23 cellular contexts compared by ENCODE assay signal in genomic region chr9:135123735-135124134, GRCh38. TPM values are rescaled to one million over a fixed set of nuclear protein-coding genes. Genes with fewer than 3 reads are reported as not detected.
DNase-seq lines count a peak whose midpoint lies in the region; ATAC-seq, FAIRE-seq and TF ChIP-seq lines count a peak whose summit lies in the region.
"Had no signal": no experiment of that assay in that cellular context is flagged by ENCODE, and none has a peak within 500 bp of the region (broad histone marks: within the 10 kb centered on the region; RNA-seq: fewer than 3 reads in every experiment).

No MANE protein-coding gene starts in this region.

- no peak for TF ChIP-seq POLR2A in breast epithelium (IDR thresholded peaks at IDR 0.05)
- peak in 1 of 2 donors; percentile 9 for TF ChIP-seq POLR2A in gastrocnemius medialis (IDR thresholded peaks at IDR 0.05)

- intact Hi-C loops in MCF 10A (cut with micrococcal nuclease), result no loop called here
- intact Hi-C loops in breast epithelium (cut with DNase I; ENCODE audit: low total_unique reads), result loop anchor here (10.0 kb wide), 1 partner anchor 1829 kb away; no protein-coding TSS in a partner anchor
- intact Hi-C loops in gastrocnemius medialis (cut with DNase I; ENCODE audit: low total_unique reads), result no loop called here

- no peaks in the 10 kb centered on the region for H3K36me3 ChIP-seq in breast epithelium
- H3K36me3 ChIP-seq in gastrocnemius medialis, result no peaks in the 10 kb centered on the region

- no peaks in the 10 kb centered on the region for H3K4me1 Mint-ChIP-seq in MCF 10A (ENCODE audit: insufficient read depth, unreplicated experiment)
- H3K4me1 Mint-ChIP-seq: B cell, IgD-negative memory B cell had no signal

- no peak overlapping the region for H3K4me3 Mint-ChIP-seq in MCF 10A (ENCODE audit: unreplicated experiment)
- H3K4me3 Mint-ChIP-seq: B cell; CD4-positive, alpha-beta T cell had no signal

- peaks cover 9% of the 10 kb centered on the region for H3K27me3 Mint-ChIP-seq in MCF 10A (ENCODE audit: insufficient read depth, unreplicated experiment)
- H3K27me3 Mint-ChIP-seq: B cell had no signal

- no peak for FAIRE-seq in RCC 7860 (lab: Jason Lieb, UNC)
- FAIRE-seq: GM12892, GM19239 had no signal

- ATAC-seq in gastrocnemius medialis, result peak; percentile 15 to 62

- H3K27ac ChIP-seq in breast epithelium (no peak overlapping the region), gastrocnemius medialis (peak overlapping the region; percentile 41 to 79 (median 61))

- POLR2A ChIA-PET in MCF 10A (lab: Yijun Ruan, JAX), result no interaction called here

- no peaks in the 10 kb centered on the region for H3K4me1 ChIP-seq in breast epithelium
- H3K4me1 ChIP-seq in gastrocnemius medialis, result peaks cover 21 to 22% of the 10 kb centered on the region in 2 donors

- no peaks in the 10 kb centered on the region for H3K36me3 Mint-ChIP-seq in MCF 10A (ENCODE audit: insufficient read depth, unreplicated experiment)
- H3K36me3 Mint-ChIP-seq: IgD-negative memory B cell had no signal

- H3K27ac Mint-ChIP-seq in MCF 10A (ENCODE audit: low read depth, unreplicated experiment), result no peak overlapping the region
- H3K27ac Mint-ChIP-seq: B cell; CD4-positive, alpha-beta T cell; IgD-negative memory B cell had no signal

- no peak overlapping the region for H3K4me3 ChIP-seq in breast epithelium
- no peak overlapping the region for H3K4me3 ChIP-seq in gastrocnemius medialis

- peaks cover 3% of the 10 kb centered on the region for H3K9me3 Mint-ChIP-seq in MCF 10A (ENCODE audit: unreplicated experiment)
- H3K9me3 Mint-ChIP-seq: CD4-positive, alpha-beta T cell had no signal

- H3K9me3 ChIP-seq in breast epithelium (no peaks in the 10 kb centered on the region), gastrocnemius medialis (no peaks in the 10 kb centered on the region)

- TF ChIP-seq CTCF in MCF 10A (IDR thresholded peaks at IDR 0.05; ENCODE audit: unreplicated experiment) (no peak), breast epithelium (IDR thresholded peaks at IDR 0.05) (no peak), gastrocnemius medialis (IDR thresholded peaks at IDR 0.05 in 4 of 5, conservative IDR thresholded peaks at IDR 0.05 in 1 of 5) (no peak)

- in situ Hi-C loops in gastrocnemius medialis (cut with MboI; ENCODE audit: low sequenced_read_pairs in 4 of 4), result no loop called here

- DNase-seq in MCF 10A (ENCODE audit: unreplicated experiment) (peak; percentile 15), breast epithelium (ENCODE audit: low spot score in 2 of 2) (no peak), cerebellar cortex (ENCODE audit: low spot score) (peak; percentile 90), islet precursor cell (peak; percentile 66), gastrocnemius medialis (peak; percentile 55 to 56), AG08395 (ENCODE audit: low spot score) (no peak), RCC 7860 (ENCODE audit: low spot score) (no peak), putamen (ENCODE audit: low spot score) (no peak)
- DNase-seq: Calu3; CD4-positive, alpha-beta T cell; GDM1; NCI-H1417 treated with DMSO at 0.1 percent for 48 hours; NCI-H2029 treated with DMSO at 0.1 percent for 48 hours; NCI-H2227 treated with DMSO at 0.1 percent for 48 hours; NCI-H524 treated with DMSO at 0.1 percent for 48 hours; NK-92 treated with Interleukin-12 subunit alpha and Interleukin-12 subunit beta, amount 100 ng/mL, for 24 hours; OCI-M1 had no signal

- H3K27me3 ChIP-seq in breast epithelium, result peaks cover 0 to 19% of the 10 kb centered on the region in 2 donors
- H3K27me3 ChIP-seq in gastrocnemius medialis, result no peaks in the 10 kb centered on the region

- CTCF ChIA-PET in MCF 10A (lab: Yijun Ruan, JAX), result no interaction called here

- no TSS peak for BruUV-seq in MCF 10A (replicated peaks; lab: Mats Ljungman, UMichigan)

RNA-seq across cellular contexts. Expression of gene OLFM1, which starts 36.3 kb away (rescaled TPM):
- not detected in 2 replicates for total RNA-seq in MCF 10A (2022)
- total RNA-seq in breast epithelium, result 10 to 100 TPM; 17.4 to 25.2 (median 22.1) TPM
- total RNA-seq in gastrocnemius medialis, result 1 to 10 TPM; 3.4 to 8.5 (median 6.7) TPM
- total RNA-seq: B cell; CD4-positive, alpha-beta T cell; HT-29; LHCN-M2 had no signal

Comparison
In these comparisons a context has a peak if more than half of its experiments do, and no peak if none do; other contexts are left out.
1. DNase-seq: peak in MCF 10A (single experiment), cerebellar cortex (single experiment), islet precursor cell (single experiment) and gastrocnemius medialis (2 of 2); none in breast epithelium (0 of 2), AG08395 (single experiment), RCC 7860 (single experiment) and putamen (single experiment).
2. H3K27ac ChIP-seq: peak in gastrocnemius medialis (4 of 4); none in breast epithelium (0 of 2).